ENCODE assay signal across 16 cellular contexts in genomic region chr9:131639771-131640437, GRCh38.
DNase-seq lines count a peak whose midpoint lies in the region; ATAC-seq and TF ChIP-seq lines count a peak whose summit lies in the region.
"Had no signal": no experiment of that assay in that cellular context is flagged by ENCODE, and none has a peak within 500 bp of the region (broad histone marks: within the 10 kb centered on the region; RNA-seq: fewer than 3 reads in every experiment).

No MANE protein-coding gene starts in this region.

- TF ChIP-seq CTCF in left ventricle myocardium inferior (IDR thresholded peaks at IDR 0.05; ENCODE audit: borderline replicate concordance) (no peak), brain (conservative IDR thresholded peaks at IDR 0.05) (no peak), upper lobe of left lung (IDR thresholded peaks at IDR 0.05) (no peak), coronary artery (IDR thresholded peaks at IDR 0.05) (no peak), Calu3 (IDR thresholded peaks at IDR 0.05; ENCODE audit: unreplicated experiment) (no peak)

- no peak for TF ChIP-seq POLR2A in upper lobe of left lung (IDR thresholded peaks at IDR 0.05)

- H3K9me3 ChIP-seq in left ventricle myocardium inferior (replicated peaks) (no peaks in the 10 kb centered on the region), upper lobe of left lung (no peaks in the 10 kb centered on the region)

- intact Hi-C loops in left ventricle myocardium inferior (cut with micrococcal nuclease) = no loop called here
- intact Hi-C loops in left ventricle myocardium superior (cut with micrococcal nuclease) = no loop called here
- intact Hi-C loops in Calu3 (cut with micrococcal nuclease; ENCODE audit: unreplicated experiment) = no loop called here

- H3K27ac Mint-ChIP-seq in brain = peak overlapping the region in 3 of 5 experiments; percentile 32 to 89 (median 88)
- H3K27ac Mint-ChIP-seq in activated naive CD4-positive, alpha-beta T cell treated with anti-CD3 and anti-CD28 coated beads, Interleukin-2, amount 10 ng/mL, durations not matched to agents 7 days and 5 days = no peak overlapping the region
- H3K27ac Mint-ChIP-seq in Calu3 (ENCODE audit: unreplicated experiment) = no peak overlapping the region

- H3K36me3 ChIP-seq in left ventricle myocardium inferior (peaks cover 51% of the 10 kb centered on the region), upper lobe of left lung (peaks cover 8 to 41% (median 32%) of the 10 kb centered on the region in 4 donors)

- DNase-seq in left ventricle myocardium inferior = no peak
- DNase-seq in left ventricle myocardium superior = no peak
- DNase-seq in upper lobe of left lung = no peak
- DNase-seq in coronary artery (ENCODE audit: low spot score) = no peak
- DNase-seq in activated naive CD4-positive, alpha-beta T cell treated with anti-CD3 and anti-CD28 coated beads, Interleukin-2, amount 10 ng/mL, durations not matched to agents 7 days and 5 days = no peak
- DNase-seq in Calu3 = no peak
- DNase-seq: activated CD4-positive, CD25-positive, alpha-beta regulatory T cell treated with anti-CD3 and anti-CD28 coated beads, Interleukin-2, amount 50 U/mL, for 72 hours; activated naive CD8-positive, alpha-beta T cell treated with anti-CD3 and anti-CD28 coated beads, Interleukin-2, amount 50 U/mL, for 24 hours; immature natural killer cell; midbrain; NCI-H146; NCI-H226; NK-92 treated with Interleukin-12 subunit alpha and Interleukin-12 subunit beta, amount 100 ng/mL, for 24 hours had no signal

- H3K4me1 Mint-ChIP-seq in brain (peaks cover 57% of the 10 kb centered on the region), Calu3 (ENCODE audit: low read depth, unreplicated experiment) (peaks cover 7% of the 10 kb centered on the region)
- H3K4me1 Mint-ChIP-seq in activated naive CD4-positive, alpha-beta T cell treated with anti-CD3 and anti-CD28 coated beads, Interleukin-2, amount 10 ng/mL, durations not matched to agents 7 days and 5 days = peaks cover 30% of the 10 kb centered on the region

- TF ChIP-seq EP300 in upper lobe of left lung (IDR thresholded peaks at IDR 0.05) = no peak

- BruUV-seq in Calu3 (replicated peaks; lab: Mats Ljungman, UMichigan) = no TSS peak

- H3K36me3 Mint-ChIP-seq in brain (peaks cover 10% of the 10 kb centered on the region), Calu3 (ENCODE audit: insufficient read depth, unreplicated experiment) (no peaks in the 10 kb centered on the region)
- H3K36me3 Mint-ChIP-seq in activated naive CD4-positive, alpha-beta T cell treated with anti-CD3 and anti-CD28 coated beads, Interleukin-2, amount 10 ng/mL, durations not matched to agents 7 days and 5 days = peaks cover 39% of the 10 kb centered on the region

- CTCF ChIA-PET in activated naive CD4-positive, alpha-beta T cell treated with anti-CD3 and anti-CD28 coated beads, Interleukin-2, amount 10 ng/mL, durations not matched to agents 7 days and 5 days (lab: Charles Lee) = interaction anchor here (0.8 to 1.8 kb wide), 3 partner anchors 11 to 105 kb away, joined by 3 to 4 read pairs (median 3); no protein-coding TSS in a partner anchor
- CTCF ChIA-PET in Calu3 (lab: Charles Lee) = no interaction called here

- no peak overlapping the region for H3K4me3 ChIP-seq in left ventricle myocardium inferior
- no peak overlapping the region for H3K4me3 ChIP-seq in upper lobe of left lung
- no peak overlapping the region for H3K4me3 ChIP-seq in coronary artery

- 73 to 75% methylated on average over 9 of the region's 9 CpGs for WGBS in upper lobe of left lung, 2 donors

- H3K9me3 Mint-ChIP-seq in brain = no peaks in the 10 kb centered on the region
- H3K9me3 Mint-ChIP-seq in activated naive CD4-positive, alpha-beta T cell treated with anti-CD3 and anti-CD28 coated beads, Interleukin-2, amount 10 ng/mL, durations not matched to agents 7 days and 5 days = no peaks in the 10 kb centered on the region
- H3K9me3 Mint-ChIP-seq in Calu3 (ENCODE audit: low read depth, unreplicated experiment) = no peaks in the 10 kb centered on the region
- H3K9me3 Mint-ChIP-seq: activated naive CD8-positive, alpha-beta T cell treated with anti-CD3 and anti-CD28 coated beads, Interleukin-2, amount 50 U/mL, for 24 hours; immature natural killer cell had no signal

- no peak overlapping the region for H3K4me3 Mint-ChIP-seq in brain
- H3K4me3 Mint-ChIP-seq in activated naive CD4-positive, alpha-beta T cell treated with anti-CD3 and anti-CD28 coated beads, Interleukin-2, amount 10 ng/mL, durations not matched to agents 7 days and 5 days = no peak overlapping the region
- no peak overlapping the region for H3K4me3 Mint-ChIP-seq in Calu3 (ENCODE audit: low read depth, unreplicated experiment)
- H3K4me3 Mint-ChIP-seq: activated naive CD8-positive, alpha-beta T cell treated with anti-CD3 and anti-CD28 coated beads, Interleukin-2, amount 50 U/mL, for 24 hours; immature natural killer cell had no signal

- H3K27me3 ChIP-seq in left ventricle myocardium inferior (ENCODE audit: low read depth) = no peaks in the 10 kb centered on the region
- no peaks in the 10 kb centered on the region for H3K27me3 ChIP-seq in layer of hippocampus (ENCODE audit: control insufficient read depth, insufficient read depth, low read length)
- H3K27me3 ChIP-seq in upper lobe of left lung = no peaks in the 10 kb centered on the region

- no peak for ATAC-seq in left ventricle myocardium superior
- ATAC-seq in upper lobe of left lung (ENCODE audit: low FRiP score in 2 of 2) = no peak
- ATAC-seq: activated naive CD8-positive, alpha-beta T cell treated with anti-CD3 and anti-CD28 coated beads, Interleukin-2, amount 50 U/mL, for 24 hours; HCT116 had no signal

- H3K4me1 ChIP-seq in left ventricle myocardium inferior = peaks cover 87% of the 10 kb centered on the region
- peaks cover 29 to 42% (median 32%) of the 10 kb centered on the region in 4 donors for H3K4me1 ChIP-seq in upper lobe of left lung

- peak overlapping the region; percentile 37 for H3K27ac ChIP-seq in left ventricle myocardium inferior (replicated peaks)
- peak overlapping the region; percentile 19 for H3K27ac ChIP-seq in layer of hippocampus (ENCODE audit: low read depth, low read length)
- peak overlapping the region in 3 of 4 donors; percentile 10 to 69 (median 55) for H3K27ac ChIP-seq in upper lobe of left lung
- peak overlapping the region in 1 of 2 donors; percentile 42 for H3K27ac ChIP-seq in coronary artery

- H3K27me3 Mint-ChIP-seq in brain (no peaks in the 10 kb centered on the region), Calu3 (ENCODE audit: unreplicated experiment) (no peaks in the 10 kb centered on the region)
- no peaks in the 10 kb centered on the region for H3K27me3 Mint-ChIP-seq in activated naive CD4-positive, alpha-beta T cell treated with anti-CD3 and anti-CD28 coated beads, Interleukin-2, amount 10 ng/mL, durations not matched to agents 7 days and 5 days
- H3K27me3 Mint-ChIP-seq: activated naive CD8-positive, alpha-beta T cell treated with anti-CD3 and anti-CD28 coated beads, Interleukin-2, amount 50 U/mL, for 24 hours had no signal

Comparison
In these comparisons a context has a peak if more than half of its experiments do, and no peak if none do; other contexts are left out.
1. H3K27ac Mint-ChIP-seq: peak in brain (3 of 5); none in activated naive CD4-positive, alpha-beta T cell treated with anti-CD3 and anti-CD28 coated beads, Interleukin-2, amount 10 ng/mL, durations not matched to agents 7 days and 5 days (single experiment) and Calu3 (single experiment).